In the genomic region with DNA sequence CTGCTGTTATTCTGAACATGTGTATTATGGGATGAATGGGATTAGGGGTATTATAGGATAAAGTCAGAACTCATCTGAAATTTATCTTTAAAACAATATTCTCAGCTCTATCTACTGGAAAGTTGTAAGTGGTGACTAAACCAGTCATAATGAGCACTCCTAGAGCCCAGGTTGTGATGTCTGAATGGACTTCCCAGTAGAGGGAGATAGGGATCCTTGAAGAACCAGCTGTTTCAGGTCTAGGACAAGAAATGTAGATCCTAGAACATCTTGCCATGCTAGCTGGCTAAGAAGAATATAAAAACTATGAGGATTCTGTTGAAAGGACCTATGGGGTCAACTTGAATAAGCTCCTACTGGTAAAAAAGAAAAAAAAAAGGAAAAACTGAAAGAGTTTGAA, we compare ENCODE assay signal across 14 cellular contexts.
A peak's percentile ranks its signal among the peaks of the same experiment; 100 is the strongest.
DNase-seq lines count a peak whose midpoint lies in the region; ATAC-seq and TF ChIP-seq lines count a peak whose summit lies in the region.
"Had no signal": no experiment of that assay in that cellular context is flagged by ENCODE, and none has a peak within 500 bp of the region (broad histone marks: within the 10 kb centered on the region; RNA-seq: fewer than 3 reads in every experiment).

No MANE protein-coding gene starts in this region.

- H2AFZ ChIP-seq in GM23248, result no peak overlapping the region

- H3K4me2 ChIP-seq in GM23248 (ENCODE audit: unreplicated experiment), result no peak overlapping the region
- H3K4me2 ChIP-seq: A549 had no signal

- H3K9ac ChIP-seq in GM23248, result no peak overlapping the region

- no peaks in the 10 kb centered on the region for H3K9me2 ChIP-seq in GM23248 (ENCODE audit: insufficient read depth)

- peaks cover 22% of the 10 kb centered on the region for H3K27me3 ChIP-seq in GM23248 (replicated peaks; ENCODE audit: insufficient read depth)
- H3K27me3 ChIP-seq: Peyer's patch had no signal

- no peak for ATAC-seq in GM18511 (IDR thresholded peaks at IDR 0.05; ENCODE audit: unreplicated experiment)
- ATAC-seq: A549 had no signal

- no peaks in the 10 kb centered on the region for H4K20me1 ChIP-seq in GM23248 (ENCODE audit: insufficient read depth)

- H3K9me3 ChIP-seq in GM23248 (ENCODE audit: low read depth), result no peaks in the 10 kb centered on the region
- H3K9me3 ChIP-seq: A549, Peyer's patch had no signal

- no peaks in the 10 kb centered on the region for H3K36me3 ChIP-seq in GM23248 (ENCODE audit: low read depth)
- H3K36me3 ChIP-seq: Peyer's patch had no signal

- no peak overlapping the region for H3K4me3 ChIP-seq in GM23248
- no peak overlapping the region for H3K4me3 ChIP-seq in foreskin fibroblast (ENCODE audit: low read depth in 1 of 2, low read length in 2 of 2)
- H3K4me3 ChIP-seq: A549, Peyer's patch had no signal

- DNase-seq in ACHN, result peak; percentile 2
- DNase-seq in GM23248, result peak; percentile 4
- DNase-seq in SK-MEL-5 (ENCODE audit: low read depth, low spot score), result peak; percentile 47
- no peak for DNase-seq in foreskin fibroblast
- DNase-seq in kidney glomerular epithelial cell (lab: John Stamatoyannopoulos, UW), result no peak
- no peak for DNase-seq in NCI-H1092 (lab: John Stamatoyannopoulos, UW)
- DNase-seq: AML-193; CD4-positive, alpha-beta T cell; NCI-H446 treated with DMSO at 0.1 percent for 48 hours; NCI-H774; Peyer's patch; SHP77 had no signal

- no peaks in the 10 kb centered on the region for H3K79me2 ChIP-seq in GM23248 (ENCODE audit: insufficient read depth)

- H3K4me1 ChIP-seq in GM23248 (ENCODE audit: insufficient read depth), result no peaks in the 10 kb centered on the region
- H3K4me1 ChIP-seq: A549, Peyer's patch had no signal

- no peaks in the 10 kb centered on the region for H3F3A ChIP-seq in GM23248 (ENCODE audit: insufficient read depth)

- TF ChIP-seq CTCF in foreskin fibroblast (IDR thresholded peaks at IDR 0.05; ENCODE audit: low read depth, low read length), result peak; percentile 8

- H3K27ac ChIP-seq in GM23248, result no peak overlapping the region
- H3K27ac ChIP-seq: A549, Peyer's patch had no signal

- in situ Hi-C loops in ACHN (cut with HindIII; ENCODE audit: low pct_ligation_motif_present, low pct_unique_long_range_greater_than_20kb, low sequenced_read_pairs) (no loop called here), GM23248 (cut with MboI) (no loop called here), SK-MEL-5 (cut with HindIII; ENCODE audit: low pct_unique_long_range_greater_than_20kb, low sequenced_read_pairs) (no loop called here)

Comparison
In these comparisons a context has a peak if more than half of its experiments do, and no peak if none do; other contexts are left out.
1. DNase-seq: peak in ACHN (single experiment), GM23248 (single experiment) and SK-MEL-5 (single experiment); none in foreskin fibroblast (0 of 2), kidney glomerular epithelial cell (single experiment) and NCI-H1092 (single experiment).